8 cellular contexts compared by ENCODE assay signal in genomic region chr20:34514897-34515483, GRCh38. TPM values are rescaled to one million over a fixed set of nuclear protein-coding genes. Genes with fewer than 3 reads are reported as not detected.
DNase-seq lines count a peak whose midpoint lies in the region; ATAC-seq lines count a peak whose summit lies in the region.

No MANE protein-coding gene starts in this region.

- peak overlapping the region; percentile 91 to 99 for H3K4me3 ChIP-seq in CD4-positive, alpha-beta memory T cell (ENCODE audit: low read length in 2 of 2)
- H3K4me3 ChIP-seq in endocrine pancreas (ENCODE audit: control insufficient read depth, insufficient read depth, low read length) = peak overlapping the region; percentile 79
- H3K4me3 ChIP-seq in neuron (ENCODE audit: low read length) = peak overlapping the region; percentile 99

- POLR2A ChIA-PET in CD4-positive, alpha-beta memory T cell (lab: Charles Lee; ENCODE audit: partially characterized antibody) = interaction anchor here (0.9 to 4.1 kb wide), 16 partner anchors 10 to 1439 kb away, joined by 3 to 21 read pairs (median 6); partner anchors contain the start of genes AHCY, EIF6, ITCH and MAP1LC3A

- no peak overlapping the region for H2AFZ ChIP-seq in neuron (ENCODE audit: low read depth, low read length)

- H3K27me3 Mint-ChIP-seq in CD4-positive, alpha-beta memory T cell = no peaks in the 10 kb centered on the region

- H3K36me3 ChIP-seq in CD4-positive, alpha-beta memory T cell (ENCODE audit: insufficient read depth, low read length) = no peaks in the 10 kb centered on the region
- H3K36me3 ChIP-seq in endocrine pancreas (ENCODE audit: control insufficient read depth, insufficient read depth, low read length) (no peaks in the 10 kb centered on the region), neuron (ENCODE audit: insufficient read depth, low read length) (peaks cover 27% of the 10 kb centered on the region)

- intact Hi-C loops in CD4-positive, alpha-beta memory T cell (cut with micrococcal nuclease) = loop anchor here (1.0 to 5.0 kb wide), 4 partner anchors 152 to 958 kb away; partner anchors contain the start of genes AHCY and ITCH

- peak overlapping the region; percentile 81 for H3K9ac ChIP-seq in endocrine pancreas (ENCODE audit: control insufficient read depth, insufficient read depth, low read length)

- H3K27ac Mint-ChIP-seq in CD4-positive, alpha-beta memory T cell = peak overlapping the region; percentile 96 to 99 (median 98)

- ATAC-seq in GM18858 (IDR thresholded peaks at IDR 0.05; ENCODE audit: unreplicated experiment) = no peak

- peak overlapping the region; percentile 93 to 100 (median 98) for H3K4me3 Mint-ChIP-seq in CD4-positive, alpha-beta memory T cell

- H3K4me1 Mint-ChIP-seq in CD4-positive, alpha-beta memory T cell = peaks cover 26 to 79% (median 44%) of the 10 kb centered on the region in 4 donors

- H3K27ac ChIP-seq in CD4-positive, alpha-beta memory T cell (ENCODE audit: low read depth, low read length) = peak overlapping the region; percentile 89

- peaks cover 0 to 5% (median 0%) of the 10 kb centered on the region in 8 donors for H3K9me3 Mint-ChIP-seq in CD4-positive, alpha-beta memory T cell

- H3K9me3 ChIP-seq in CD4-positive, alpha-beta memory T cell (ENCODE audit: control insufficient read depth in 1 of 2, low read length in 2 of 2) = no peaks in the 10 kb centered on the region
- no peaks in the 10 kb centered on the region for H3K9me3 ChIP-seq in endocrine pancreas (ENCODE audit: control insufficient read depth, low read length)
- no peaks in the 10 kb centered on the region for H3K9me3 ChIP-seq in neuron (ENCODE audit: low read length)

- H3K36me3 Mint-ChIP-seq in CD4-positive, alpha-beta memory T cell = peaks cover 0 to 28% of the 10 kb centered on the region in 2 donors

- DNase-seq in CD4-positive, alpha-beta memory T cell = no peak
- DNase-seq in NCI-H82 treated with DMSO at 0.1 percent for 48 hours (lab: John Stamatoyannopoulos, UW; ENCODE audit: unreplicated experiment) = peak; percentile 36
- no peak for DNase-seq in NCI-H524 treated with DMSO at 0.1 percent for 48 hours (lab: John Stamatoyannopoulos, UW)
- no peak for DNase-seq in SW480 (ENCODE audit: low spot score)
- no peak for DNase-seq in stimulated activated CD4-positive, alpha-beta T cell treated with anti-CD3 and anti-CD28 coated beads, Interleukin-2, amount 100 ng/mL, for 48 hours

- peaks cover 39% of the 10 kb centered on the region for H3K4me1 ChIP-seq in CD4-positive, alpha-beta memory T cell (ENCODE audit: insufficient read depth, low read length)
- H3K4me1 ChIP-seq in endocrine pancreas (ENCODE audit: control insufficient read depth, insufficient read depth, low read length) = peaks cover 16% of the 10 kb centered on the region
- peaks cover 15% of the 10 kb centered on the region for H3K4me1 ChIP-seq in neuron (ENCODE audit: insufficient read depth, low read length)

- CTCF ChIA-PET in CD4-positive, alpha-beta memory T cell (lab: Charles Lee; ENCODE audit: partially characterized antibody) = interaction anchor here (1.0 to 4.6 kb wide), 5 partner anchors 23 to 212 kb away, joined by 3 to 48 read pairs (median 5); partner anchors contain the start of gene AHCY

- H3K27me3 ChIP-seq in CD4-positive, alpha-beta memory T cell (ENCODE audit: insufficient read depth, low read length) = no peaks in the 10 kb centered on the region
- H3K27me3 ChIP-seq in endocrine pancreas (ENCODE audit: control insufficient read depth, insufficient read depth, low read length) = no peaks in the 10 kb centered on the region
- no peaks in the 10 kb centered on the region for H3K27me3 ChIP-seq in neuron (ENCODE audit: insufficient read depth, low read length)

RNA-seq across cellular contexts. Expression of gene DYNLRB1, which starts 1.2 kb away (rescaled TPM):
- total RNA-seq in CD4-positive, alpha-beta memory T cell = 10 to 100 TPM; 75.5 to 81.0 TPM
- polyA plus RNA-seq in CD4-positive, alpha-beta memory T cell = 100 to 1,000 TPM; 237 to 311 TPM

RNA-seq across cellular contexts. Expression of gene MAP1LC3A, which starts 43.5 kb away (rescaled TPM):
- 1 to 10 TPM; 2.1 to 2.8 TPM for total RNA-seq in CD4-positive, alpha-beta memory T cell
- polyA plus RNA-seq in CD4-positive, alpha-beta memory T cell = 1 to 10 TPM; 3.7 to 7.9 TPM
